ENCODE assay signal across 9 cellular contexts in genomic region chr15:43440721-43441281, GRCh38. TPM values are rescaled to one million over a fixed set of nuclear protein-coding genes. Genes with fewer than 3 reads are reported as not detected.
DNase-seq lines count a peak whose midpoint lies in the region; ATAC-seq, FAIRE-seq and TF ChIP-seq lines count a peak whose summit lies in the region.
"Had no signal": no experiment of that assay in that cellular context is flagged by ENCODE, and none has a peak within 500 bp of the region (broad histone marks: within the 10 kb centered on the region; RNA-seq: fewer than 3 reads in every experiment).

No MANE protein-coding gene starts in this region.

- DNase-seq in D721Med (ENCODE audit: insufficient read length, low spot score): no peak
- peak; percentile 66 to 84 for DNase-seq in HAP-1 (ENCODE audit: low spot score in 2 of 2)
- peak; percentile 84 for DNase-seq in NCI-H2171 treated with DMSO at 0.1 percent for 48 hours (lab: John Stamatoyannopoulos, UW)
- peak; percentile 3 for DNase-seq in activated CD8-positive, alpha-beta memory T cell treated with anti-CD3 and anti-CD28 coated beads, Interleukin-2, amount 50 U/mL, for 24 hours (ENCODE audit: extremely low read depth)
- peak; percentile 98 for DNase-seq in fibroblast of lung (ENCODE audit: low read depth in 2 of 2)
- DNase-seq in natural killer cell treated with Interleukin-12 subunit alpha and Interleukin-12 subunit beta and Interleukin-15 and Interleukin-18, amount 100 ng/mL, for 72 hours (ENCODE audit: low spot score): peak; percentile 74
- peak in 1 of 2 donors; percentile 29 for DNase-seq in upper lobe of left lung
- DNase-seq in mesothelial cell of epicardium (ENCODE audit: low spot score in 2 of 2, unreplicated experiment in 2 of 2): no peak

- no peak overlapping the region for H3K4me2 ChIP-seq in fibroblast of lung (ENCODE audit: extremely low read depth, insufficient read depth, low read length)

- TF ChIP-seq CTCF in D721Med (IDR thresholded peaks at IDR 0.05; ENCODE audit: insufficient read depth, missing control alignments): peak; percentile 49
- TF ChIP-seq CTCF in fibroblast of lung (conservative IDR thresholded peaks at IDR 0.05 in 1 of 2, IDR thresholded peaks at IDR 0.05 in 1 of 2; ENCODE audit: low read depth in 1 of 2, low read length in 2 of 2): peak; percentile 46 to 54
- TF ChIP-seq CTCF in upper lobe of left lung (IDR thresholded peaks at IDR 0.05): peak; percentile 15 to 76 (median 58)
- TF ChIP-seq CTCF in mesothelial cell of epicardium (IDR thresholded peaks at IDR 0.05; ENCODE audit: unreplicated experiment): no peak

- H3K27me3 Mint-ChIP-seq in natural killer cell treated with Interleukin-12 subunit alpha and Interleukin-12 subunit beta and Interleukin-15 and Interleukin-18, amount 100 ng/mL, for 72 hours: no peaks in the 10 kb centered on the region
- H3K27me3 Mint-ChIP-seq in mesothelial cell of epicardium (ENCODE audit: low read depth): no peaks in the 10 kb centered on the region

- peak overlapping the region; percentile 92 to 98 for H3K27ac Mint-ChIP-seq in natural killer cell treated with Interleukin-12 subunit alpha and Interleukin-12 subunit beta and Interleukin-15 and Interleukin-18, amount 100 ng/mL, for 72 hours
- H3K27ac Mint-ChIP-seq in mesothelial cell of epicardium: no peak overlapping the region

- H3K9me3 ChIP-seq in HAP-1: no peaks in the 10 kb centered on the region
- no peaks in the 10 kb centered on the region for H3K9me3 ChIP-seq in fibroblast of lung (ENCODE audit: control insufficient read depth, insufficient read depth, low read depth, low read length)
- no peaks in the 10 kb centered on the region for H3K9me3 ChIP-seq in upper lobe of left lung

- peak overlapping the region; percentile 58 for H3K4me3 Mint-ChIP-seq in natural killer cell treated with Interleukin-12 subunit alpha and Interleukin-12 subunit beta and Interleukin-15 and Interleukin-18, amount 100 ng/mL, for 72 hours
- no peak overlapping the region for H3K4me3 Mint-ChIP-seq in mesothelial cell of epicardium

- H3K9ac ChIP-seq in fibroblast of lung (ENCODE audit: insufficient read depth, low read length): no peak overlapping the region

- in situ Hi-C loops in HAP-1 (cut with MboI; ENCODE audit: low sequenced_read_pairs): loop anchor here (10.0 kb wide), 1 partner anchor 64 kb away; no protein-coding TSS in a partner anchor

- peak in 1 of 4 donors; percentile 30 for TF ChIP-seq EP300 in upper lobe of left lung (IDR thresholded peaks at IDR 0.05)

- peaks cover 17% of the 10 kb centered on the region for H3K36me3 ChIP-seq in HAP-1 (replicated peaks)
- H3K36me3 ChIP-seq in fibroblast of lung (ENCODE audit: control insufficient read depth, insufficient read depth, low read length): peaks cover 1% of the 10 kb centered on the region
- H3K36me3 ChIP-seq in upper lobe of left lung: peaks cover 3 to 37% (median 11%) of the 10 kb centered on the region in 4 donors

- H2AFZ ChIP-seq in fibroblast of lung (ENCODE audit: low read length): no peak overlapping the region

- H3K27ac ChIP-seq in fibroblast of lung (ENCODE audit: insufficient read depth, low read length) (peak overlapping the region; percentile 67), upper lobe of left lung (peak overlapping the region in 3 of 4 donors; percentile 18 to 59 (median 28))
- H3K27ac ChIP-seq: VCaP had no signal

- H4K20me1 ChIP-seq in fibroblast of lung (ENCODE audit: control insufficient read depth, extremely low read depth, insufficient read depth, low read length): no peaks in the 10 kb centered on the region

- no peak overlapping the region for H3K4me3 ChIP-seq in HAP-1
- peak overlapping the region in 1 of 4 experiments; percentile 2 for H3K4me3 ChIP-seq in fibroblast of lung (replicated peaks in 1 of 4; ENCODE audit: control extremely low read depth in 1 of 4, insufficient read depth in 1 of 4, low read depth in 3 of 4, low read length in 4 of 4)
- H3K4me3 ChIP-seq in upper lobe of left lung: no peak overlapping the region

- H3K79me2 ChIP-seq in fibroblast of lung (ENCODE audit: control insufficient read depth, insufficient read depth, low read length): no peaks in the 10 kb centered on the region

- TF ChIP-seq POLR2A in upper lobe of left lung (IDR thresholded peaks at IDR 0.05): no peak

- H3K27me3 ChIP-seq in HAP-1 (ENCODE audit: low read depth): no peaks in the 10 kb centered on the region
- H3K27me3 ChIP-seq in fibroblast of lung (ENCODE audit: control insufficient read depth, insufficient read depth, low read length): no peaks in the 10 kb centered on the region
- no peaks in the 10 kb centered on the region for H3K27me3 ChIP-seq in upper lobe of left lung

- H3K36me3 Mint-ChIP-seq in natural killer cell treated with Interleukin-12 subunit alpha and Interleukin-12 subunit beta and Interleukin-15 and Interleukin-18, amount 100 ng/mL, for 72 hours: peaks cover 14% of the 10 kb centered on the region
- peaks cover 30% of the 10 kb centered on the region for H3K36me3 Mint-ChIP-seq in mesothelial cell of epicardium

- WGBS in upper lobe of left lung, 2 donors: 34 to 36% methylated on average over 4 of the region's 4 CpGs

- FAIRE-seq in D721Med (lab: Jason Lieb, UNC): no peak

- no peaks in the 10 kb centered on the region for H3K9me3 Mint-ChIP-seq in natural killer cell treated with Interleukin-12 subunit alpha and Interleukin-12 subunit beta and Interleukin-15 and Interleukin-18, amount 100 ng/mL, for 72 hours
- no peaks in the 10 kb centered on the region for H3K9me3 Mint-ChIP-seq in mesothelial cell of epicardium

- peaks cover 8% of the 10 kb centered on the region in 2 donors for H3K4me1 Mint-ChIP-seq in natural killer cell treated with Interleukin-12 subunit alpha and Interleukin-12 subunit beta and Interleukin-15 and Interleukin-18, amount 100 ng/mL, for 72 hours (ENCODE audit: low read depth in 2 of 2)
- no peaks in the 10 kb centered on the region for H3K4me1 Mint-ChIP-seq in mesothelial cell of epicardium

- peaks cover 12% of the 10 kb centered on the region for H3K4me1 ChIP-seq in HAP-1
- peaks cover 3% of the 10 kb centered on the region for H3K4me1 ChIP-seq in fibroblast of lung (ENCODE audit: control insufficient read depth, extremely low read depth, insufficient read depth, low read length)
- peaks cover 0 to 2% (median 0%) of the 10 kb centered on the region in 4 donors for H3K4me1 ChIP-seq in upper lobe of left lung

- peak; percentile 95 to 96 for ATAC-seq in natural killer cell treated with Interleukin-12 subunit alpha and Interleukin-12 subunit beta and Interleukin-15 and Interleukin-18, amount 100 ng/mL, for 72 hours
- peak in 1 of 2 donors; percentile 95 for ATAC-seq in upper lobe of left lung (ENCODE audit: low FRiP score in 2 of 2)

RNA-seq across cellular contexts. Expression of gene TP53BP1, which starts 52.2 kb away (rescaled TPM):
- total RNA-seq in fibroblast of lung: 79.9 and 132 TPM in 2 replicates
- 38.8 and 39.8 TPM in 2 replicates for polyA plus RNA-seq in fibroblast of lung
- 26.1 and 26.6 TPM in 2 replicates for polyA plus RNA-seq in fibroblast of lung (2012)
- polyA minus RNA-seq in fibroblast of lung (ENCODE audit: low replicate concordance): 52.3 and 109 TPM in 2 replicates
- 10 to 100 TPM; 27.8 to 46.7 TPM for total RNA-seq in natural killer cell treated with Interleukin-12 subunit alpha and Interleukin-12 subunit beta and Interleukin-15 and Interleukin-18, amount 100 ng/mL, for 72 hours
- total RNA-seq in upper lobe of left lung: 100 to 1,000 TPM in 1 of 6 donors, 10 to 100 TPM in 5; 19.3 to 122 (median 28.7) TPM
- 103 to 112 TPM (median 108 TPM) in 3 replicates for total RNA-seq in mesothelial cell of epicardium

Comparison
In these comparisons a context has a peak if more than half of its experiments do, and no peak if none do; other contexts are left out.
1. DNase-seq: peak in HAP-1 (2 of 2), NCI-H2171 treated with DMSO at 0.1 percent for 48 hours (single experiment), activated CD8-positive, alpha-beta memory T cell treated with anti-CD3 and anti-CD28 coated beads, Interleukin-2, amount 50 U/mL, for 24 hours (single experiment), fibroblast of lung (2 of 2) and natural killer cell treated with Interleukin-12 subunit alpha and Interleukin-12 subunit beta and Interleukin-15 and Interleukin-18, amount 100 ng/mL, for 72 hours (single experiment); none in D721Med (single experiment) and mesothelial cell of epicardium (0 of 2).